Comparison of ENCODE assay signal across 21 cellular contexts in the genomic region with DNA sequence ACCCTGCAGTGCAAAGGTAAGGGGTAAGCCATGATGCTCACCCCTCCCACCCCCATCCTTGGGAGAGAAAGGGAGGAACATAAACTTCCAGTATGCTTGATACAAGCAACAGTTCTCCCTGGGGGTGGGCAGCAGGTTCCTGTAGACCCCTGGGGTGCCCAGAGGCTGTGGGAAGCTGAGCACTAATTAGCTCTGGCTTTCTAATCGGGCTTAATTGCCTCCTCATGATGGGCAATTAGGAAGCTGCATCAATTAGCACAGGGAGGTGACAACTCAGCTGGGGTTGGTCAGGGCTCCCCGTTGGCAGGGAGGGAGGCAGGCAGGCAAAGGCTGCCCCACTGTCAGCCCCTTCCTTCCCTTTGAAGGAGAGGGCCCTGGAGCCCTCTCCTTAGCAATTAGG. TPM values are rescaled to one million over a fixed set of nuclear protein-coding genes. Genes with fewer than 3 reads are reported as not detected.
DNase-seq lines count a peak whose midpoint lies in the region; ATAC-seq and TF ChIP-seq lines count a peak whose summit lies in the region.
"Had no signal": no experiment of that assay in that cellular context is flagged by ENCODE, and none has a peak within 500 bp of the region (broad histone marks: within the 10 kb centered on the region; RNA-seq: fewer than 3 reads in every experiment).

No MANE protein-coding gene starts in this region.

- TF ChIP-seq CTCF in ascending aorta (IDR thresholded peaks at IDR 0.05) (no peak), smooth muscle cell (IDR thresholded peaks at IDR 0.05; ENCODE audit: borderline replicate concordance, insufficient read depth, poor library complexity, severe bottlenecking) (no peak)

- H3K36me3 ChIP-seq in ascending aorta (no peaks in the 10 kb centered on the region), smooth muscle cell (ENCODE audit: low read depth) (no peaks in the 10 kb centered on the region)
- H3K36me3 ChIP-seq: spleen had no signal

- no peak overlapping the region for H3K9ac ChIP-seq in smooth muscle cell (ENCODE audit: low read depth)

- ATAC-seq in HG02852 (IDR thresholded peaks at IDR 0.05; ENCODE audit: unreplicated experiment): no peak
- no peak for ATAC-seq in HG03457 (IDR thresholded peaks at IDR 0.05; ENCODE audit: unreplicated experiment)
- ATAC-seq: activated T-cell treated with anti-CD3 and anti-CD28 coated beads, Interleukin-2, amount 50 U/mL, for 4 hours; GM23338; left ventricle myocardium superior had no signal

- no peaks in the 10 kb centered on the region for H3K36me3 Mint-ChIP-seq in activated T-cell treated with anti-CD3 and anti-CD28 coated beads, Interleukin-2, amount 50 U/mL, for 24 hours (ENCODE audit: low read depth)

- H3K27ac ChIP-seq in ascending aorta: peak overlapping the region; percentile 30 to 33
- peak overlapping the region; percentile 96 for H3K27ac ChIP-seq in smooth muscle cell (ENCODE audit: low read depth)

- H3K9me3 ChIP-seq in ascending aorta: no peaks in the 10 kb centered on the region
- no peaks in the 10 kb centered on the region for H3K9me3 ChIP-seq in smooth muscle cell (replicated peaks; ENCODE audit: low read depth)
- H3K9me3 ChIP-seq: spleen had no signal

- H3K4me3 Mint-ChIP-seq in activated T-cell treated with anti-CD3 and anti-CD28 coated beads, Interleukin-2, amount 50 U/mL, for 24 hours: peak overlapping the region; percentile 10
- H3K4me3 Mint-ChIP-seq: activated T-cell treated with anti-CD3 and anti-CD28 coated beads, Interleukin-2, amount 50 U/mL, for 4 hours; GM23338 had no signal

- 85% methylated on average over 2 of the region's 2 CpGs for WGBS in smooth muscle cell (ENCODE audit: low lambda C conversion rate)

- peaks cover 17% of the 10 kb centered on the region for H3F3A ChIP-seq in smooth muscle cell (ENCODE audit: low read depth)

- DNase-seq in activated T-cell treated with anti-CD3 and anti-CD28 coated beads, Interleukin-2, amount 50 U/mL, for 24 hours: no peak
- DNase-seq in activated T-cell treated with anti-CD3 and anti-CD28 coated beads for 4 hours (no peak), COR-L47 (lab: John Stamatoyannopoulos, UW) (peak; percentile 85), ascending aorta (ENCODE audit: low spot score in 2 of 2) (no peak), smooth muscle cell (lab: John Stamatoyannopoulos, UW; ENCODE audit: unreplicated experiment) (no peak)
- no peak for DNase-seq in effector CD4-positive, alpha-beta T cell
- DNase-seq: activated CD4-positive, alpha-beta T cell treated with anti-CD3 and anti-CD28 coated beads for 4 hours; activated T-cell treated with anti-CD3 and anti-CD28 coated beads, Interleukin-2, amount 50 U/mL, for 4 hours; anterior cingulate cortex; Calu3; left ventricle myocardium superior; NCI-H1436; spleen; stimulated activated naive CD4-positive, alpha-beta T cell treated with Interleukin-2 at 50 U/mL for 16 hours; T-helper 9 cell had no signal

- H3K4me1 ChIP-seq in ascending aorta (peaks cover 31 to 44% of the 10 kb centered on the region in 2 donors), smooth muscle cell (ENCODE audit: low read depth) (peaks cover 27% of the 10 kb centered on the region)

- peak overlapping the region; percentile 97 for H3K27ac Mint-ChIP-seq in activated T-cell treated with anti-CD3 and anti-CD28 coated beads, Interleukin-2, amount 50 U/mL, for 24 hours
- H3K27ac Mint-ChIP-seq: GM23338 had no signal

- intact Hi-C loops in ascending aorta (cut with DNase I): loop anchor here (5.0 kb wide), 1 partner anchor 114 kb away; the partner anchor contains the start of gene PMF1

- H3K79me2 ChIP-seq in smooth muscle cell (ENCODE audit: low read depth): peaks cover 36% of the 10 kb centered on the region

- no peak overlapping the region for H3K4me2 ChIP-seq in smooth muscle cell
- H3K4me2 ChIP-seq: GM23338 had no signal

- H3K27me3 Mint-ChIP-seq in activated T-cell treated with anti-CD3 and anti-CD28 coated beads, Interleukin-2, amount 50 U/mL, for 24 hours: peaks cover 2% of the 10 kb centered on the region

- H3K4me1 Mint-ChIP-seq in activated T-cell treated with anti-CD3 and anti-CD28 coated beads, Interleukin-2, amount 50 U/mL, for 24 hours (ENCODE audit: low read depth): peaks cover 72% of the 10 kb centered on the region

- no peaks in the 10 kb centered on the region for H3K9me3 Mint-ChIP-seq in activated T-cell treated with anti-CD3 and anti-CD28 coated beads, Interleukin-2, amount 50 U/mL, for 24 hours
- H3K9me3 Mint-ChIP-seq: activated T-cell treated with anti-CD3 and anti-CD28 coated beads, Interleukin-2, amount 50 U/mL, for 4 hours; GM23338 had no signal

- H4K20me1 ChIP-seq in smooth muscle cell (ENCODE audit: low read depth): no peaks in the 10 kb centered on the region

- H2AFZ ChIP-seq in smooth muscle cell (ENCODE audit: low read depth): no peak overlapping the region
- H2AFZ ChIP-seq: GM23338 had no signal

- H3K27me3 ChIP-seq in ascending aorta (no peaks in the 10 kb centered on the region), smooth muscle cell (ENCODE audit: low read depth) (no peaks in the 10 kb centered on the region)

- H3K4me3 ChIP-seq in ascending aorta (no peak overlapping the region), smooth muscle cell (no peak overlapping the region)
- H3K4me3 ChIP-seq: GM23338, spleen had no signal

RNA-seq across cellular contexts. Expression of gene LMNA, which starts 15.7 kb away (rescaled TPM):
- total RNA-seq in ascending aorta: 783 TPM
- total RNA-seq in smooth muscle cell: 237 and 256 TPM in 2 replicates
- 626 and 674 TPM in 2 replicates for polyA plus RNA-seq in smooth muscle cell

RNA-seq across cellular contexts. Expression of gene MEX3A, which starts 16.5 kb away (rescaled TPM):
- 1.3 TPM for total RNA-seq in ascending aorta
- total RNA-seq in smooth muscle cell: 13.5 and 13.8 TPM in 2 replicates
- 10.5 and 11.0 TPM in 2 replicates for polyA plus RNA-seq in smooth muscle cell

RNA-seq across cellular contexts. Expression of gene RAB25, which starts 37.8 kb away (rescaled TPM):
- total RNA-seq in ascending aorta (not detected), smooth muscle cell (16.8 and 27.1 TPM in 2 replicates)
- polyA plus RNA-seq in smooth muscle cell: 8.9 and 53.5 TPM in 2 replicates
- total RNA-seq: left ventricle myocardium superior, LHCN-M2, posterior vena cava had no signal
- polyA plus RNA-seq: AG04450 had no signal

RNA-seq across cellular contexts. Expression of gene LAMTOR2, which starts 44.2 kb away (rescaled TPM):
- total RNA-seq in ascending aorta (43.9 TPM), smooth muscle cell (32.2 and 55.1 TPM in 2 replicates)
- 146 and 156 TPM in 2 replicates for polyA plus RNA-seq in smooth muscle cell

RNA-seq across cellular contexts. Expression of gene UBQLN4, which starts 45.2 kb away (rescaled TPM):
- total RNA-seq in ascending aorta: 28.7 TPM
- 18.1 and 18.8 TPM in 2 replicates for total RNA-seq in smooth muscle cell
- polyA plus RNA-seq in smooth muscle cell: 19.4 and 23.3 TPM in 2 replicates

Comparison
In these comparisons a context has a peak if more than half of its experiments do, and no peak if none do; other contexts are left out.
1. RNA of gene RAB25, which starts 37.8 kb away (total RNA-seq): 16.8 to 27.1 TPM in smooth muscle cell; not detected in ascending aorta (single experiment); every median in the first group is over 10 times any median in the second.